In genomic region chr11:113701491-113701890, GRCh38 we compare ENCODE assay signal across 39 cellular contexts. TPM values are rescaled to one million over a fixed set of nuclear protein-coding genes. Genes with fewer than 3 reads are reported as not detected.
"Had no signal": no experiment of that assay in that cellular context is flagged by ENCODE, and none has a peak within 500 bp of the region (broad histone marks: within the 10 kb centered on the region; RNA-seq: fewer than 3 reads in every experiment).

No MANE protein-coding gene starts in this region.

- H3K9me3 ChIP-seq: adrenal gland, ascending aorta, body of pancreas, breast epithelium had no signal

- FAIRE-seq: astrocyte, bronchial epithelial cell had no signal

- DNase-seq: activated effector memory CD4-positive, alpha-beta T cell treated with anti-CD3 and anti-CD28 coated beads, Interleukin-2, amount 50 U/mL, for 16 hours; activated effector memory CD4-positive, alpha-beta T cell treated with Interleukin-2 at 50 U/mL for 16 hours; activated gamma-delta T cell; activated gamma-delta T cell treated with Interleukin-2 at 50 U/mL for 16 hours; activated naive CD4-positive, alpha-beta T cell; activated naive CD4-positive, alpha-beta T cell treated with anti-CD3 and anti-CD28 coated beads for 36 hours; activated naive CD4-positive, alpha-beta T cell treated with anti-CD3 and anti-CD28 coated beads, Interleukin-2, amount 10 ng/mL, durations not matched to agents 7 days and 5 days; activated naive CD4-positive, alpha-beta T cell treated with anti-CD3 and anti-CD28 coated beads, Interleukin-2, amount 50 U/mL, for 16 hours; activated naive CD4-positive, alpha-beta T cell treated with Interleukin-2 at 50 U/mL for 16 hours; activated naive CD8-positive, alpha-beta T cell treated with anti-CD3 and anti-CD28 coated beads for 36 hours; activated naive CD8-positive, alpha-beta T cell treated with anti-CD3 and anti-CD28 coated beads, Interleukin-2, amount 10 ng/mL, durations not matched to agents 7 days and 5 days; activated naive CD8-positive, alpha-beta T cell treated with anti-CD3 and anti-CD28 coated beads, Interleukin-2, amount 50 U/mL, for 24 hours; activated T-cell treated with anti-CD3 and anti-CD28 coated beads, Interleukin-2, amount 50 U/mL, for 24 hours; activated T-cell treated with anti-CD3 and anti-CD28 coated beads, Interleukin-2, amount 50 U/mL, for 4 hours; activated T-cell treated with anti-CD3 and anti-CD28 coated beads, Interleukin-2, amount 50 U/mL, for 48 hours; activated T-cell treated with anti-CD3 and anti-CD28 coated beads, Interleukin-2, amount 50 U/mL, for 72 hours; adrenal gland; amniotic stem cell; amygdala; anterior cingulate cortex; aorta; body of pancreas; brain microvascular endothelial cell; caudate nucleus; central memory CD4-positive, alpha-beta T cell; cerebellar nuclear complex had no signal

- H3K27ac ChIP-seq: adrenal gland, ascending aorta, body of pancreas, brain microvascular endothelial cell, breast epithelium, cardiac muscle cell had no signal

- H3K36me3 ChIP-seq: adrenal gland, ascending aorta, brain microvascular endothelial cell, breast epithelium, cardiac muscle cell had no signal

- ATAC-seq: activated naive CD4-positive, alpha-beta T cell treated with anti-CD3 and anti-CD28 coated beads, Interleukin-2, amount 50 U/mL, for 72 hours; activated naive CD8-positive, alpha-beta T cell treated with anti-CD3 and anti-CD28 coated beads, Interleukin-2, amount 50 U/mL, for 24 hours; activated T-cell treated with anti-CD3 and anti-CD28 coated beads, Interleukin-2, amount 50 U/mL, for 4 hours; activated T-cell treated with anti-CD3 and anti-CD28 coated beads, Interleukin-2, amount 50 U/mL, for 72 hours; activated T-helper 17 cell treated with anti-CD3 and anti-CD28 coated beads, Interleukin-2, amount 50 U/mL, for 72 hours; body of pancreas had no signal

- H3K27ac Mint-ChIP-seq: activated naive CD4-positive, alpha-beta T cell treated with anti-CD3 and anti-CD28 coated beads for 36 hours; activated naive CD4-positive, alpha-beta T cell treated with anti-CD3 and anti-CD28 coated beads, Interleukin-2, amount 10 ng/mL, durations not matched to agents 7 days and 5 days; activated naive CD4-positive, alpha-beta T cell treated with anti-CD3 and anti-CD28 coated beads, Interleukin-2, amount 50 U/mL, for 24 hours; activated naive CD4-positive, alpha-beta T cell treated with anti-CD3 and anti-CD28 coated beads, Interleukin-2, amount 50 U/mL, for 72 hours; activated naive CD8-positive, alpha-beta T cell; activated naive CD8-positive, alpha-beta T cell treated with anti-CD3 and anti-CD28 coated beads for 36 hours; activated naive CD8-positive, alpha-beta T cell treated with anti-CD3 and anti-CD28 coated beads, Interleukin-2, amount 10 ng/mL, durations not matched to agents 7 days and 5 days; activated naive CD8-positive, alpha-beta T cell treated with anti-CD3 and anti-CD28 coated beads, Interleukin-2, amount 50 U/mL, for 24 hours; activated T-cell treated with anti-CD3 and anti-CD28 coated beads, Interleukin-2, amount 50 U/mL, for 24 hours; activated T-cell treated with anti-CD3 and anti-CD28 coated beads, Interleukin-2, amount 50 U/mL, for 72 hours; activated T-helper 1 cell treated with anti-CD3 and anti-CD28 coated beads, Interleukin-12 subunit alpha, Interleukin-12 subunit beta, Interleukin-2, Interleukin-4 antibody, amounts not matched to agents 30 ng/mL and 10 ng/mL and 1 ng/mL, durations not matched to agents 14 hours and 24 hours and 36 hours; activated T-helper 17 cell treated with anti-CD3 and anti-CD28 coated beads, Interleukin-2, amount 50 U/mL, for 72 hours; activated T-helper 2 cell treated with anti-CD3 and anti-CD28 coated beads, Interferon-gamma antibody, Interleukin-2, Interleukin-4, amounts not matched to agents 10 μg/mL and 5 μg/mL and 100 μg/mL, durations not matched to agents 14 hours and 24 hours and 36 hours; brain had no signal

- H3K9me3 Mint-ChIP-seq: activated naive CD4-positive, alpha-beta T cell treated with anti-CD3 and anti-CD28 coated beads, Interleukin-2, amount 50 U/mL, for 24 hours; activated T-cell treated with anti-CD3 and anti-CD28 coated beads, Interleukin-2, amount 50 U/mL, for 24 hours; activated T-cell treated with anti-CD3 and anti-CD28 coated beads, Interleukin-2, amount 50 U/mL, for 4 hours; activated T-helper 17 cell treated with anti-CD3 and anti-CD28 coated beads, Interleukin-2, amount 50 U/mL, for 72 hours; central memory CD8-positive, alpha-beta T cell had no signal

- H3K36me3 Mint-ChIP-seq: activated naive CD4-positive, alpha-beta T cell treated with anti-CD3 and anti-CD28 coated beads, Interleukin-2, amount 10 ng/mL, durations not matched to agents 7 days and 5 days had no signal

- H3K4me3 ChIP-seq: adrenal gland, ascending aorta, body of pancreas, breast epithelium, cardiac muscle cell had no signal

- H3K27me3 ChIP-seq: adrenal gland, ascending aorta, body of pancreas, brain microvascular endothelial cell, breast epithelium, cardiac muscle cell had no signal

- H3K27me3 Mint-ChIP-seq: activated naive CD4-positive, alpha-beta T cell treated with anti-CD3 and anti-CD28 coated beads, Interleukin-2, amount 10 ng/mL, durations not matched to agents 7 days and 5 days; activated naive CD4-positive, alpha-beta T cell treated with anti-CD3 and anti-CD28 coated beads, Interleukin-2, amount 50 U/mL, for 24 hours; activated naive CD8-positive, alpha-beta T cell; activated naive CD8-positive, alpha-beta T cell treated with anti-CD3 and anti-CD28 coated beads for 36 hours; activated naive CD8-positive, alpha-beta T cell treated with anti-CD3 and anti-CD28 coated beads, Interleukin-2, amount 50 U/mL, for 24 hours; activated T-cell treated with anti-CD3 and anti-CD28 coated beads, Interleukin-2, amount 50 U/mL, for 24 hours; activated T-helper 17 cell treated with anti-CD3 and anti-CD28 coated beads, Interleukin-2, amount 50 U/mL, for 72 hours; brain; central memory CD8-positive, alpha-beta T cell had no signal

- H3K4me3 Mint-ChIP-seq: activated naive CD4-positive, alpha-beta T cell treated with anti-CD3 and anti-CD28 coated beads for 36 hours; activated naive CD4-positive, alpha-beta T cell treated with anti-CD3 and anti-CD28 coated beads, Interleukin-2, amount 10 ng/mL, durations not matched to agents 7 days and 5 days; activated naive CD4-positive, alpha-beta T cell treated with anti-CD3 and anti-CD28 coated beads, Interleukin-2, amount 50 U/mL, for 24 hours; activated naive CD8-positive, alpha-beta T cell; activated naive CD8-positive, alpha-beta T cell treated with anti-CD3 and anti-CD28 coated beads for 36 hours; activated naive CD8-positive, alpha-beta T cell treated with anti-CD3 and anti-CD28 coated beads, Interleukin-2, amount 10 ng/mL, durations not matched to agents 7 days and 5 days; activated naive CD8-positive, alpha-beta T cell treated with anti-CD3 and anti-CD28 coated beads, Interleukin-2, amount 50 U/mL, for 24 hours; activated T-cell treated with anti-CD3 and anti-CD28 coated beads, Interleukin-2, amount 50 U/mL, for 24 hours; activated T-cell treated with anti-CD3 and anti-CD28 coated beads, Interleukin-2, amount 50 U/mL, for 4 hours; activated T-cell treated with anti-CD3 and anti-CD28 coated beads, Interleukin-2, amount 50 U/mL, for 72 hours; activated T-helper 1 cell treated with anti-CD3 and anti-CD28 coated beads, Interleukin-12 subunit alpha, Interleukin-12 subunit beta, Interleukin-2, Interleukin-4 antibody, amounts not matched to agents 30 ng/mL and 10 ng/mL and 1 ng/mL, durations not matched to agents 14 hours and 24 hours and 36 hours; activated T-helper 17 cell treated with anti-CD3 and anti-CD28 coated beads, Interleukin-2, amount 50 U/mL, for 72 hours; brain; central memory CD8-positive, alpha-beta T cell had no signal

- H3K4me1 ChIP-seq: adrenal gland, ascending aorta, breast epithelium had no signal

- H3K4me1 Mint-ChIP-seq: activated naive CD4-positive, alpha-beta T cell treated with anti-CD3 and anti-CD28 coated beads, Interleukin-2, amount 10 ng/mL, durations not matched to agents 7 days and 5 days; activated naive CD4-positive, alpha-beta T cell treated with anti-CD3 and anti-CD28 coated beads, Interleukin-2, amount 50 U/mL, for 24 hours; activated naive CD8-positive, alpha-beta T cell treated with anti-CD3 and anti-CD28 coated beads for 36 hours; activated naive CD8-positive, alpha-beta T cell treated with anti-CD3 and anti-CD28 coated beads, Interleukin-2, amount 10 ng/mL, durations not matched to agents 7 days and 5 days; activated naive CD8-positive, alpha-beta T cell treated with anti-CD3 and anti-CD28 coated beads, Interleukin-2, amount 50 U/mL, for 24 hours; activated T-helper 17 cell treated with anti-CD3 and anti-CD28 coated beads, Interleukin-2, amount 50 U/mL, for 72 hours; central memory CD8-positive, alpha-beta T cell had no signal

RNA-seq across cellular contexts. Expression of gene TMPRSS5, which starts 4.6 kb away (rescaled TPM):
- total RNA-seq: ascending aorta had no signal
- polyA plus RNA-seq: cardiac muscle cell had no signal
